1 cellular context compared by ENCODE assay signal in the genomic region with DNA sequence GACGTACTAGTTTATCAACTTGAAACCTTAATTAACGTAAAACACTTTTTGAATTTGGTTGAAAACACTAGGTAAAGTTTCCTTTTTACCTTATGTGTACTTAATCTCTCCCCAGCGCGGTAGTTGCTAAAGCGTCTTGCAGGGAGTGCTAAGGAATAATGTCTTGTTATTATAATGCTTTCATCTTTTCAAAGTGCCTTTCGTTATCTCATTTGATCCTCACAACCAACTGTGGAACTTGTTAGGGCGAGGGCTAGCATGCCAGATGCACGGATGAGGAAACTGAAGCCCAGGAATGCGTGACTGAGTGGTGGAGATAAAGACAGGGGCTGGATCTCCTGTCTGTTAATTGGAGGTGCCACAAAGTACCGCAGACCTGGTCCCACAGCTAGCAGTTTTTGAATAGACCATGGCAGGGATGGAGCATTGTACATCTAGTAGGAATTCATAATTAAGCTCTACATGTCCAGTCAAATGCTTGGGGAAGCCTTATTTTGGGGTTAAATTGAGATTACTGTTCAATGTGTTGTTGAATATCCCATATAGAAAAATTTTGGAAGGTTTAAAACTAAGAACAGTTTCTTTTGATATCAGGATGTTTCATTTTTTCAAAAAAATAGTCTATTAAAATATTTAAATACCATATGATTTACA.
TF ChIP-seq lines count a peak whose summit lies in the region.

No MANE protein-coding gene starts in this region.

TF ChIP-seq in K562, 482 proteins besides CTCF, POLR2A, EP300 and RAD21 (continued from another document and continues in another):
- TF ChIP-seq, protein P1, sequence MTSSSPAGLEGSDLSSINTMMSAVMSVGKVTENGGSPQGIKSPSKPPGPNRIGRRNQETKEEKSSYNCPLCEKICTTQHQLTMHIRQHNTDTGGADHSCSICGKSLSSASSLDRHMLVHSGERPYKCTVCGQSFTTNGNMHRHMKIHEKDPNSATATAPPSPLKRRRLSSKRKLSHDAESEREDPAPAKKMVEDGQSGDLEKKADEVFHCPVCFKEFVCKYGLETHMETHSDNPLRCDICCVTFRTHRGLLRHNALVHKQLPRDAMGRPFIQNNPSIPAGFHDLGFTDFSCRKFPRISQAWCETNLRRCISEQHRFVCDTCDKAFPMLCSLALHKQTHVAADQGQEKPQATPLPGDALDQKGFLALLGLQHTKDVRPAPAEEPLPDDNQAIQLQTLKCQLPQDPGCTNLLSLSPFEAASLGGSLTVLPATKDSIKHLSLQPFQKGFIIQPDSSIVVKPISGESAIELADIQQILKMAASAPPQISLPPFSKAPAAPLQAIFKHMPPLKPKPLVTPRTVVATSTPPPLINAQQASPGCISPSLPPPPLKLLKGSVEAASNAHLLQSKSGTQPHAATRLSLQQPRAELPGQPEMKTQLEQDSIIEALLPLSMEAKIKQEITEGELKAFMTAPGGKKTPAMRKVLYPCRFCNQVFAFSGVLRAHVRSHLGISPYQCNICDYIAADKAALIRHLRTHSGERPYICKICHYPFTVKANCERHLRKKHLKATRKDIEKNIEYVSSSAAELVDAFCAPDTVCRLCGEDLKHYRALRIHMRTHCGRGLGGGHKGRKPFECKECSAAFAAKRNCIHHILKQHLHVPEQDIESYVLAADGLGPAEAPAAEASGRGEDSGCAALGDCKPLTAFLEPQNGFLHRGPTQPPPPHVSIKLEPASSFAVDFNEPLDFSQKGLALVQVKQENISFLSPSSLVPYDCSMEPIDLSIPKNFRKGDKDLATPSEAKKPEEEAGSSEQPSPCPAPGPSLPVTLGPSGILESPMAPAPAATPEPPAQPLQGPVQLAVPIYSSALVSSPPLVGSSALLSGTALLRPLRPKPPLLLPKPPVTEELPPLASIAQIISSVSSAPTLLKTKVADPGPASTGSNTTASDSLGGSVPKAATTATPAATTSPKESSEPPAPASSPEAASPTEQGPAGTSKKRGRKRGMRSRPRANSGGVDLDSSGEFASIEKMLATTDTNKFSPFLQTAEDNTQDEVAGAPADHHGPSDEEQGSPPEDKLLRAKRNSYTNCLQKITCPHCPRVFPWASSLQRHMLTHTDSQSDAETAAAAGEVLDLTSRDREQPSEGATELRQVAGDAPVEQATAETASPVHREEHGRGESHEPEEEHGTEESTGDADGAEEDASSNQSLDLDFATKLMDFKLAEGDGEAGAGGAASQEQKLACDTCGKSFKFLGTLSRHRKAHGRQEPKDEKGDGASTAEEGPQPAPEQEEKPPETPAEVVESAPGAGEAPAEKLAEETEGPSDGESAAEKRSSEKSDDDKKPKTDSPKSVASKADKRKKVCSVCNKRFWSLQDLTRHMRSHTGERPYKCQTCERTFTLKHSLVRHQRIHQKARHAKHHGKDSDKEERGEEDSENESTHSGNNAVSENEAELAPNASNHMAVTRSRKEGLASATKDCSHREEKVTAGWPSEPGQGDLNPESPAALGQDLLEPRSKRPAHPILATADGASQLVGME (CRISPR knock-in tag; IDR thresholded peaks at IDR 0.05), result peak; percentile 72; the same call in 1 of the 2 replicates
- TF ChIP-seq XRCC4 (IDR thresholded peaks at IDR 0.05; ENCODE audit: extremely low read depth, insufficient read depth, insufficient read length), result no peak
- TF ChIP-seq MTA1 (IDR thresholded peaks at IDR 0.05; ENCODE audit: borderline replicate concordance), result peak; percentile 77
- no peak for TF ChIP-seq ESRRB (CRISPR knock-in tag; IDR thresholded peaks at IDR 0.05; ENCODE audit: borderline replicate concordance)
- TF ChIP-seq, protein P2, sequence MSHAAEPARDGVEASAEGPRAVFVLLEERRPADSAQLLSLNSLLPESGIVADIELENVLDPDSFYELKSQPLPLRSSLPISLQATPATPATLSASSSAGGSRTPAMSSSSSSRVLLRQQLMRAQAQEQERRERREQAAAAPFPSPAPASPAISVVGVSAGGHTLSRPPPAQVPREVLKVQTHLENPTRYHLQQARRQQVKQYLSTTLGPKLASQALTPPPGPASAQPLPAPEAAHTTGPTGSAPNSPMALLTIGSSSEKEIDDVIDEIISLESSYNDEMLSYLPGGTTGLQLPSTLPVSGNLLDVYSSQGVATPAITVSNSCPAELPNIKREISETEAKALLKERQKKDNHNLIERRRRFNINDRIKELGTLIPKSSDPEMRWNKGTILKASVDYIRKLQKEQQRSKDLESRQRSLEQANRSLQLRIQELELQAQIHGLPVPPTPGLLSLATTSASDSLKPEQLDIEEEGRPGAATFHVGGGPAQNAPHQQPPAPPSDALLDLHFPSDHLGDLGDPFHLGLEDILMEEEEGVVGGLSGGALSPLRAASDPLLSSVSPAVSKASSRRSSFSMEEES (CRISPR knock-in tag; IDR thresholded peaks at IDR 0.05), result no peak
- no peak for TF ChIP-seq ARID2 (IDR thresholded peaks at IDR 0.05)
- no peak for TF ChIP-seq PATZ1 (CRISPR knock-in tag; IDR thresholded peaks at IDR 0.05; ENCODE audit: borderline replicate concordance)
- TF ChIP-seq CBX5 (IDR thresholded peaks at IDR 0.05; ENCODE audit: borderline replicate concordance, low read depth), result no peak
- TF ChIP-seq MAFF (IDR thresholded peaks at IDR 0.05; ENCODE audit: low read length), result peak; percentile 0; the same call in 1 of the 2 replicates
- peak; percentile 76; the same call in 1 of the 2 replicates for TF ChIP-seq ZNF583 (CRISPR knock-in tag; IDR thresholded peaks at IDR 0.05)
- TF ChIP-seq RBM15 (IDR thresholded peaks at IDR 0.05; ENCODE audit: insufficient read depth, low read length), result no peak
- TF ChIP-seq MXI1 (IDR thresholded peaks at IDR 0.05; ENCODE audit: low read depth, low read length), result no peak
- TF ChIP-seq BRF1 (IDR thresholded peaks at IDR 0.05; ENCODE audit: borderline replicate concordance, extremely low read depth, insufficient read length), result no peak
- TF ChIP-seq SREBF1 (IDR thresholded peaks at IDR 0.05; ENCODE audit: borderline replicate concordance, low read depth, low read length), result no peak
- no peak for TF ChIP-seq BMI1 (IDR thresholded peaks at IDR 0.05; ENCODE audit: low read length)
- no peak for TF ChIP-seq ZNF445 (CRISPR knock-in tag; IDR thresholded peaks at IDR 0.05; ENCODE audit: low read depth)
- TF ChIP-seq, protein P3, sequence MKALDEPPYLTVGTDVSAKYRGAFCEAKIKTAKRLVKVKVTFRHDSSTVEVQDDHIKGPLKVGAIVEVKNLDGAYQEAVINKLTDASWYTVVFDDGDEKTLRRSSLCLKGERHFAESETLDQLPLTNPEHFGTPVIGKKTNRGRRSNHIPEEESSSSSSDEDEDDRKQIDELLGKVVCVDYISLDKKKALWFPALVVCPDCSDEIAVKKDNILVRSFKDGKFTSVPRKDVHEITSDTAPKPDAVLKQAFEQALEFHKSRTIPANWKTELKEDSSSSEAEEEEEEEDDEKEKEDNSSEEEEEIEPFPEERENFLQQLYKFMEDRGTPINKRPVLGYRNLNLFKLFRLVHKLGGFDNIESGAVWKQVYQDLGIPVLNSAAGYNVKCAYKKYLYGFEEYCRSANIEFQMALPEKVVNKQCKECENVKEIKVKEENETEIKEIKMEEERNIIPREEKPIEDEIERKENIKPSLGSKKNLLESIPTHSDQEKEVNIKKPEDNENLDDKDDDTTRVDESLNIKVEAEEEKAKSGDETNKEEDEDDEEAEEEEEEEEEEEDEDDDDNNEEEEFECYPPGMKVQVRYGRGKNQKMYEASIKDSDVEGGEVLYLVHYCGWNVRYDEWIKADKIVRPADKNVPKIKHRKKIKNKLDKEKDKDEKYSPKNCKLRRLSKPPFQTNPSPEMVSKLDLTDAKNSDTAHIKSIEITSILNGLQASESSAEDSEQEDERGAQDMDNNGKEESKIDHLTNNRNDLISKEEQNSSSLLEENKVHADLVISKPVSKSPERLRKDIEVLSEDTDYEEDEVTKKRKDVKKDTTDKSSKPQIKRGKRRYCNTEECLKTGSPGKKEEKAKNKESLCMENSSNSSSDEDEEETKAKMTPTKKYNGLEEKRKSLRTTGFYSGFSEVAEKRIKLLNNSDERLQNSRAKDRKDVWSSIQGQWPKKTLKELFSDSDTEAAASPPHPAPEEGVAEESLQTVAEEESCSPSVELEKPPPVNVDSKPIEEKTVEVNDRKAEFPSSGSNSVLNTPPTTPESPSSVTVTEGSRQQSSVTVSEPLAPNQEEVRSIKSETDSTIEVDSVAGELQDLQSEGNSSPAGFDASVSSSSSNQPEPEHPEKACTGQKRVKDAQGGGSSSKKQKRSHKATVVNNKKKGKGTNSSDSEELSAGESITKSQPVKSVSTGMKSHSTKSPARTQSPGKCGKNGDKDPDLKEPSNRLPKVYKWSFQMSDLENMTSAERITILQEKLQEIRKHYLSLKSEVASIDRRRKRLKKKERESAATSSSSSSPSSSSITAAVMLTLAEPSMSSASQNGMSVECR (CRISPR knock-in tag; IDR thresholded peaks at IDR 0.05), result no peak
- no peak for TF ChIP-seq GABPB1 (CRISPR knock-in tag; IDR thresholded peaks at IDR 0.05)
- TF ChIP-seq SMARCC2 (IDR thresholded peaks at IDR 0.05; ENCODE audit: low read depth), result peak; percentile 66
- no peak for TF ChIP-seq SAP30 (IDR thresholded peaks at IDR 0.05; ENCODE audit: borderline replicate concordance, insufficient read depth, low read depth, low read length, poor library complexity, severe bottlenecking)
- no peak for TF ChIP-seq ZNF561 (CRISPR knock-in tag; conservative IDR thresholded peaks at IDR 0.05)
- no peak for TF ChIP-seq ZNF584 (CRISPR knock-in tag; IDR thresholded peaks at IDR 0.05; ENCODE audit: low read depth)
- no peak for TF ChIP-seq CEBPG (CRISPR knock-in tag; IDR thresholded peaks at IDR 0.05)
- TF ChIP-seq CEBPG (tag; conservative IDR thresholded peaks at IDR 0.05 in 1 of 2, IDR thresholded peaks at IDR 0.05 in 1 of 2), result no peak
- TF ChIP-seq ZNF3 (CRISPR knock-in tag; IDR thresholded peaks at IDR 0.05), result no peak
- peak; percentile 54; the same call in 1 of the 2 replicates for TF ChIP-seq BCOR (IDR thresholded peaks at IDR 0.05)
- TF ChIP-seq EWSR1 (IDR thresholded peaks at IDR 0.05; ENCODE audit: borderline replicate concordance, low read depth, partially characterized antibody), result no peak
- TF ChIP-seq, protein P4, sequence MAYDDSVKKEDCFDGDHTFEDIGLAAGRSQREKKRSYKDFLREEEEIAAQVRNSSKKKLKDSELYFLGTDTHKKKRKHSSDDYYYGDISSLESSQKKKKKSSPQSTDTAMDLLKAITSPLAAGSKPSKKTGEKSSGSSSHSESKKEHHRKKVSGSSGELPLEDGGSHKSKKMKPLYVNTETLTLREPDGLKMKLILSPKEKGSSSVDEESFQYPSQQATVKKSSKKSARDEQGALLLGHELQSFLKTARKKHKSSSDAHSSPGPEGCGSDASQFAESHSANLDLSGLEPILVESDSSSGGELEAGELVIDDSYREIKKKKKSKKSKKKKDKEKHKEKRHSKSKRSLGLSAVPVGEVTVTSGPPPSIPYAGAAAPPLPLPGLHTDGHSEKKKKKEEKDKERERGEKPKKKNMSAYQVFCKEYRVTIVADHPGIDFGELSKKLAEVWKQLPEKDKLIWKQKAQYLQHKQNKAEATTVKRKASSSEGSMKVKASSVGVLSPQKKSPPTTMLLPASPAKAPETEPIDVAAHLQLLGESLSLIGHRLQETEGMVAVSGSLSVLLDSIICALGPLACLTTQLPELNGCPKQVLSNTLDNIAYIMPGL (CRISPR knock-in tag; IDR thresholded peaks at IDR 0.05), result no peak
- no peak for TF ChIP-seq POLR2H (tag; IDR thresholded peaks at IDR 0.05; ENCODE audit: low read depth)
- TF ChIP-seq PTTG1 (tag; IDR thresholded peaks at IDR 0.05; ENCODE audit: low read depth), result no peak
- no peak for TF ChIP-seq FOS (IDR thresholded peaks at IDR 0.05; ENCODE audit: extremely low read depth, insufficient read length)
- no peak for TF ChIP-seq ZBTB34 (CRISPR knock-in tag; IDR thresholded peaks at IDR 0.05)
- TF ChIP-seq ZNF764 (CRISPR knock-in tag; IDR thresholded peaks at IDR 0.05; ENCODE audit: low read depth), result no peak
- TF ChIP-seq ZNF408 (CRISPR knock-in tag; IDR thresholded peaks at IDR 0.05; ENCODE audit: low read depth), result no peak
- TF ChIP-seq NELFE (IDR thresholded peaks at IDR 0.05; ENCODE audit: insufficient read depth, insufficient read length), result no peak
- TF ChIP-seq SETDB1 (IDR thresholded peaks at IDR 0.05; ENCODE audit: low read length), result no peak
- TF ChIP-seq LCOR (CRISPR knock-in tag; IDR thresholded peaks at IDR 0.05), result peak; percentile 84
- TF ChIP-seq PREB (CRISPR knock-in tag; IDR thresholded peaks at IDR 0.05), result no peak
- TF ChIP-seq ETS1 (conservative IDR thresholded peaks at IDR 0.05; ENCODE audit: control insufficient read depth, low read depth, low read length), result no peak
- no peak for TF ChIP-seq ZNF436 (CRISPR knock-in tag; IDR thresholded peaks at IDR 0.05)
- no peak for TF ChIP-seq DACH1 (IDR thresholded peaks at IDR 0.05; ENCODE audit: partially characterized antibody)
